Comparison of ENCODE assay signal across 2 cellular contexts in the genomic region with DNA sequence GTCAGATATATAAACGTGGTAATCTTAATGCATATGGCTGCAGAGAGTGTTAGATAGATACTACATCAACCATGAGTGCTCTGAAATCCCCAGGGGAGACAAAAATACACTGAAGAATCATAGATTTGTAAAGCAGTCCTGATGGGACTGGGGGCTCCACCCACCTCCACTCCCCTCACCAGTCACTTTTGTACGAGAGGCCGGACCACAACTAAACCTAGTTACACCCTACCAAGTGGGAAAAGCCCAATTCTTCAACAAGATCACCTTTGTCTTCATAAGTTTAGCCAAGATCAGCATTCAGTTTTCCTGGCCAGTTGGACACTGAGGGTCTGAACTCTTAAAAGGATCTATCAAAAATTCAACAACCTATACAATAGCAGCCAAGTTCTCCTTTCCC.
TF ChIP-seq lines count a peak whose summit lies in the region.

No MANE protein-coding gene starts in this region.

TF ChIP-seq in SK-N-SH, 30 proteins besides CTCF, POLR2A, EP300 and RAD21 (continued from another document):
- TF ChIP-seq, protein P1, sequence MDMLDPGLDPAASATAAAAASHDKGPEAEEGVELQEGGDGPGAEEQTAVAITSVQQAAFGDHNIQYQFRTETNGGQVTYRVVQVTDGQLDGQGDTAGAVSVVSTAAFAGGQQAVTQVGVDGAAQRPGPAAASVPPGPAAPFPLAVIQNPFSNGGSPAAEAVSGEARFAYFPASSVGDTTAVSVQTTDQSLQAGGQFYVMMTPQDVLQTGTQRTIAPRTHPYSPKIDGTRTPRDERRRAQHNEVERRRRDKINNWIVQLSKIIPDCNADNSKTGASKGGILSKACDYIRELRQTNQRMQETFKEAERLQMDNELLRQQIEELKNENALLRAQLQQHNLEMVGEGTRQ (IDR thresholded peaks at IDR 0.05; ENCODE audit: borderline replicate concordance, low read depth, low read length) = no peak

TF ChIP-seq in SK-N-SH treated with all-trans-retinoic acid at 6 μM for 48 hours, 23 proteins besides CTCF, POLR2A, EP300 and RAD21:
- TF ChIP-seq, protein P2, sequence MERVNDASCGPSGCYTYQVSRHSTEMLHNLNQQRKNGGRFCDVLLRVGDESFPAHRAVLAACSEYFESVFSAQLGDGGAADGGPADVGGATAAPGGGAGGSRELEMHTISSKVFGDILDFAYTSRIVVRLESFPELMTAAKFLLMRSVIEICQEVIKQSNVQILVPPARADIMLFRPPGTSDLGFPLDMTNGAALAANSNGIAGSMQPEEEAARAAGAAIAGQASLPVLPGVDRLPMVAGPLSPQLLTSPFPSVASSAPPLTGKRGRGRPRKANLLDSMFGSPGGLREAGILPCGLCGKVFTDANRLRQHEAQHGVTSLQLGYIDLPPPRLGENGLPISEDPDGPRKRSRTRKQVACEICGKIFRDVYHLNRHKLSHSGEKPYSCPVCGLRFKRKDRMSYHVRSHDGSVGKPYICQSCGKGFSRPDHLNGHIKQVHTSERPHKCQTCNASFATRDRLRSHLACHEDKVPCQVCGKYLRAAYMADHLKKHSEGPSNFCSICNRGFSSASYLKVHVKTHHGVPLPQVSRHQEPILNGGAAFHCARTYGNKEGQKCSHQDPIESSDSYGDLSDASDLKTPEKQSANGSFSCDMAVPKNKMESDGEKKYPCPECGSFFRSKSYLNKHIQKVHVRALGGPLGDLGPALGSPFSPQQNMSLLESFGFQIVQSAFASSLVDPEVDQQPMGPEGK (CRISPR knock-in tag; IDR thresholded peaks at IDR 0.05; ENCODE audit: borderline replicate concordance) = no peak
- no peak for TF ChIP-seq ZFP3 (CRISPR knock-in tag; IDR thresholded peaks at IDR 0.05)
- no peak for TF ChIP-seq ZNF565 (CRISPR knock-in tag; conservative IDR thresholded peaks at IDR 0.05; ENCODE audit: low read depth)
- TF ChIP-seq ISL1 (CRISPR knock-in tag; IDR thresholded peaks at IDR 0.05) = no peak
- TF ChIP-seq, protein P3, sequence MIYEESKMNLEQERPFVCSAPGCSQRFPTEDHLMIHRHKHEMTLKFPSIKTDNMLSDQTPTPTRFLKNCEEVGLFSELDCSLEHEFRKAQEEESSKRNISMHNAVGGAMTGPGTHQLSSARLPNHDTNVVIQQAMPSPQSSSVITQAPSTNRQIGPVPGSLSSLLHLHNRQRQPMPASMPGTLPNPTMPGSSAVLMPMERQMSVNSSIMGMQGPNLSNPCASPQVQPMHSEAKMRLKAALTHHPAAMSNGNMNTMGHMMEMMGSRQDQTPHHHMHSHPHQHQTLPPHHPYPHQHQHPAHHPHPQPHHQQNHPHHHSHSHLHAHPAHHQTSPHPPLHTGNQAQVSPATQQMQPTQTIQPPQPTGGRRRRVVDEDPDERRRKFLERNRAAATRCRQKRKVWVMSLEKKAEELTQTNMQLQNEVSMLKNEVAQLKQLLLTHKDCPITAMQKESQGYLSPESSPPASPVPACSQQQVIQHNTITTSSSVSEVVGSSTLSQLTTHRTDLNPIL (CRISPR knock-in tag; IDR thresholded peaks at IDR 0.05; ENCODE audit: low read depth) = no peak
- TF ChIP-seq ZNF70 (CRISPR knock-in tag; IDR thresholded peaks at IDR 0.05) = no peak
- TF ChIP-seq ESRRG (CRISPR knock-in tag; IDR thresholded peaks at IDR 0.05) = no peak
- no peak for TF ChIP-seq GLIS3 (CRISPR knock-in tag; IDR thresholded peaks at IDR 0.05)
- TF ChIP-seq, protein P4, sequence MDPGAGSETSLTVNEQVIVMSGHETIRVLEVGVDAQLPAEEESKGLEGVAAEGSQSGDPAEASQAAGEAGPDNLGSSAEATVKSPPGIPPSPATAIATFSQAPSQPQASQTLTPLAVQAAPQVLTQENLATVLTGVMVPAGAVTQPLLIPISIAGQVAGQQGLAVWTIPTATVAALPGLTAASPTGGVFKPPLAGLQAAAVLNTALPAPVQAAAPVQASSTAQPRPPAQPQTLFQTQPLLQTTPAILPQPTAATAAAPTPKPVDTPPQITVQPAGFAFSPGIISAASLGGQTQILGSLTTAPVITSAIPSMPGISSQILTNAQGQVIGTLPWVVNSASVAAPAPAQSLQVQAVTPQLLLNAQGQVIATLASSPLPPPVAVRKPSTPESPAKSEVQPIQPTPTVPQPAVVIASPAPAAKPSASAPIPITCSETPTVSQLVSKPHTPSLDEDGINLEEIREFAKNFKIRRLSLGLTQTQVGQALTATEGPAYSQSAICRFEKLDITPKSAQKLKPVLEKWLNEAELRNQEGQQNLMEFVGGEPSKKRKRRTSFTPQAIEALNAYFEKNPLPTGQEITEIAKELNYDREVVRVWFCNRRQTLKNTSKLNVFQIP (CRISPR knock-in tag; IDR thresholded peaks at IDR 0.05; ENCODE audit: borderline replicate concordance, low read depth) = no peak
- no peak for TF ChIP-seq TOX (CRISPR knock-in tag; IDR thresholded peaks at IDR 0.05; ENCODE audit: borderline replicate concordance)
TF ChIP-seq in SK-N-SH treated with all-trans-retinoic acid at 6 μM for 48 hours: peak in this region for 0.
